8 cellular contexts compared by ENCODE assay signal in the genomic region with DNA sequence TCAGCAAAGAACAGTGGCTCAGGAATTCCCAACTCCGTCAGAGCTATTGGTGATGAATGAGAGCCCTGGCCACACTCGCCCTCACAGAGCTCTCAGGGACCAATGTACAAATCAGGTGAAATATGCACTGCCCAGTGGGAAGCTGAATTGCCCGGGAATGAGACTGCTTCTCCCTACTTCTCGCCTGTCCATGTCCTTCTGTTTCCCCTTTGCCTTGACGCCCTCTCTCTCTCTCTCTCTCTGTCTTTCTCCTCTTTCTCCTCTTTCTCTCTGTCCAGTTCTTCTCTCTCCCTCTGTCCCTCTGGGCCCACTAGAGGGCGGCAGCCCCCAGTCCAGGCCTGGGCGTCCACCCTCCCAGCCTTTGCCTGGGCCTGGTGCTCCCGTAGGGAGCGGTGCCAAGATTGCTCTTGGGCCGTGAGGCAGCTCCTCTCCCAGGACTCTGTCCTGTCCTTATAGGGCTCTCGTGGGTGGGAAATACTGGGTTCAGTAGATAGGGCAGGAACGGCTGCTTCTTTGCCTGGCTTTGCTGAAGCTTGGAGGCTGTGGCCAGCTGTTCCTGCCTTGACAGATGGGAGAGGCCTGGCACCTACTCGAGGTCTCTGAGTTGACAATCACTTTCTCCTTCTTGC. TPM values are rescaled to one million over a fixed set of nuclear protein-coding genes. Genes with fewer than 3 reads are reported as not detected.
A peak's percentile ranks its signal among the peaks of the same experiment; 100 is the strongest.
DNase-seq lines count a peak whose midpoint lies in the region; ATAC-seq and TF ChIP-seq lines count a peak whose summit lies in the region.

No MANE protein-coding gene starts in this region.

- H3K9me3 ChIP-seq in WERI-Rb-1 (ENCODE audit: severe bottlenecking) = no peaks in the 10 kb centered on the region
- no peaks in the 10 kb centered on the region for H3K9me3 ChIP-seq in parathyroid adenoma (ENCODE audit: control insufficient read depth, low read length)

- intact Hi-C loops in Right ventricle myocardium superior (cut with DNase I) = no loop called here

- H3K4me3 ChIP-seq in LNCaP clone FGC (ENCODE audit: low read depth, low read length) (no peak overlapping the region), WERI-Rb-1 (ENCODE audit: low read depth, low read length) (no peak overlapping the region), parathyroid adenoma (ENCODE audit: low read depth, low read length) (no peak overlapping the region)

- H3K36me3 ChIP-seq in WERI-Rb-1 (no peaks in the 10 kb centered on the region), parathyroid adenoma (ENCODE audit: control insufficient read depth, insufficient read depth, low read length) (no peaks in the 10 kb centered on the region)

- no peak overlapping the region for H3K4me2 ChIP-seq in parathyroid adenoma (ENCODE audit: low read length)

- H3K9ac ChIP-seq in parathyroid adenoma = no peak overlapping the region

- H3K27me3 ChIP-seq in WERI-Rb-1 (ENCODE audit: insufficient read depth, low read depth, severe bottlenecking) (no peaks in the 10 kb centered on the region), parathyroid adenoma (ENCODE audit: control insufficient read depth, insufficient read depth, low read length) (no peaks in the 10 kb centered on the region)

- peaks cover 8% of the 10 kb centered on the region for H3K4me1 ChIP-seq in parathyroid adenoma

- H3K27ac ChIP-seq in WERI-Rb-1 (no peak overlapping the region; the same call in 1 of the 2 replicates), parathyroid adenoma (peak overlapping the region; percentile 52)

- H3K79me2 ChIP-seq in parathyroid adenoma = no peaks in the 10 kb centered on the region

- DNase-seq in Daoy (ENCODE audit: low read depth) (peak; percentile 85), LNCaP clone FGC (ENCODE audit: low read depth) (no peak), WERI-Rb-1 (peak; percentile 89), Right ventricle myocardium superior (peak; percentile 89), activated gamma-delta T cell treated with Interleukin-2 at 50 U/mL for 16 hours (no peak), CD1c-positive myeloid dendritic cell (ENCODE audit: extremely low spot score) (no peak), SIG-M5 treated with dmso at 0.1 percent for 504 hours (lab: John Stamatoyannopoulos, UW; ENCODE audit: unreplicated experiment) (no peak)

- H2AFZ ChIP-seq in parathyroid adenoma = peak overlapping the region; percentile 97

- TF ChIP-seq CTCF in LNCaP clone FGC (IDR thresholded peaks at IDR 0.05; ENCODE audit: control insufficient read depth, extremely low read depth, insufficient read depth) (peak; percentile 43; the same call in 1 of the 2 replicates), WERI-Rb-1 (IDR thresholded peaks at IDR 0.05; ENCODE audit: low read depth, low read length) (peak; percentile 90), parathyroid adenoma (IDR thresholded peaks at IDR 0.05) (peak; percentile 89)

- peak; percentile 97 for ATAC-seq in Right ventricle myocardium superior (ENCODE audit: poor library complexity)

RNA-seq across cellular contexts. Expression of a gene that starts 28.4 kb away (rescaled TPM):
- total RNA-seq in Daoy (2014; rRNA removed; shearing (Covaris generic)) = 25.7 and 50.5 TPM in 2 replicates
- total RNA-seq in Right ventricle myocardium superior = 70.9 TPM

Comparison
In these comparisons a context has a peak if more than half of its experiments do, and no peak if none do; other contexts are left out.
1. DNase-seq: peak in Daoy (single experiment), WERI-Rb-1 (single experiment) and Right ventricle myocardium superior (single experiment); none in LNCaP clone FGC (single experiment), activated gamma-delta T cell treated with Interleukin-2 at 50 U/mL for 16 hours (single experiment), CD1c-positive myeloid dendritic cell (single experiment) and SIG-M5 treated with dmso at 0.1 percent for 504 hours (single experiment).
2. Peak in every context shown above with its lines, with median percentiles within 50 percentile points of each other: CTCF ChIP-seq.